ENCODE assay signal across 16 cellular contexts in the genomic region with DNA sequence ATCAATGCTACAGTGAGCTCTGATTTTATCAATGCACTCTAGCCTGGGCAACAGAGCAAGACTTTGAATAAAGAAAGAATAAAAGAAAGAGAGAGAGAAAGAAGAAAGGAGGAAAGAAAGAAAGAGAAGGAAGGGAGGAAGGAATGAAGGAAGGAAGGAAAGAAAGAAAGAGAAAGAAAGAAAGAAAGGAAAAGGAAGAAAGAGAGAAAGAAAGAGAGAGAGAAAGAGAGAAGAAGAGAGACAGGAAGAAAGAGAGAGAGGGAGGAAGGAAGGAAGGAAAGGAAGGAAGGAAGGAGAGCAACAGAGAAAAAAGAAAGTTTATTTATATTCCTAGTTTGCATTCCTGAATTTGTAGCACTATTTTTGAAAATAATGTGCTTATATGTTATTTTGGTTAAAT.
"Had no signal": no experiment of that assay in that cellular context is flagged by ENCODE, and none has a peak within 500 bp of the region (broad histone marks: within the 10 kb centered on the region; RNA-seq: fewer than 3 reads in every experiment).

No MANE protein-coding gene starts in this region.

- H3K27ac ChIP-seq: pancreas, right lobe of liver, upper lobe of left lung had no signal

- H3K4me3 ChIP-seq: adrenal gland, mucosa of descending colon, pancreas, right lobe of liver, upper lobe of left lung had no signal

- H3K4me1 ChIP-seq: adrenal gland, pancreas, right lobe of liver, upper lobe of left lung had no signal

- H3K27me3 ChIP-seq: adrenal gland, pancreas, right lobe of liver, upper lobe of left lung had no signal

- H3K4me1 Mint-ChIP-seq: activated CD4-positive, alpha-beta T cell treated with anti-CD3 and anti-CD28 coated beads, Interleukin-2, amount 10 ng/mL, durations not matched to agents 7 days and 5 days; activated naive CD4-positive, alpha-beta T cell treated with anti-CD3 and anti-CD28 coated beads, Interleukin-2, amount 50 U/mL, for 24 hours; memory B cell had no signal

- H3K27ac Mint-ChIP-seq: activated CD4-positive, alpha-beta T cell treated with anti-CD3 and anti-CD28 coated beads, Interleukin-2, amount 10 ng/mL, durations not matched to agents 7 days and 5 days; activated naive CD4-positive, alpha-beta T cell treated with anti-CD3 and anti-CD28 coated beads, Interleukin-2, amount 50 U/mL, for 24 hours; effector memory CD8-positive, alpha-beta T cell; memory B cell; T-helper 1 cell treated with Interleukin-12 subunit alpha and Interleukin-12 subunit beta and Interleukin-4 antibody, amounts not matched to agents 30 μg/mL and 1 μg/mL, for 36 hours had no signal

- H3K36me3 Mint-ChIP-seq: activated naive CD4-positive, alpha-beta T cell treated with anti-CD3 and anti-CD28 coated beads, Interleukin-2, amount 50 U/mL, for 24 hours; memory B cell; naive thymus-derived CD4-positive, alpha-beta T cell had no signal

- DNase-seq: activated CD4-positive, alpha-beta T cell treated with anti-CD3 and anti-CD28 coated beads, Interleukin-2, amount 10 ng/mL, durations not matched to agents 7 days and 5 days; activated effector memory CD4-positive, alpha-beta T cell treated with anti-CD3 and anti-CD28 coated beads, Interleukin-2, amount 50 U/mL, for 16 hours; activated T-cell treated with anti-CD3 and anti-CD28 coated beads, Interleukin-2, amount 50 U/mL, for 48 hours; adrenal gland; effector memory CD8-positive, alpha-beta T cell; mucosa of descending colon; naive thymus-derived CD4-positive, alpha-beta T cell; pancreas; right lobe of liver; stimulated activated CD4-positive, alpha-beta T cell treated with anti-CD3 and anti-CD28 coated beads, Interleukin-12 subunit alpha, Interleukin-12 subunit beta, amount 100 ng/mL, for 4 hours; stimulated activated CD4-positive, alpha-beta T cell treated with anti-CD3 and anti-CD28 coated beads, Interleukin-2, amount 100 ng/mL, for 24 hours; stimulated activated naive CD8-positive, alpha-beta T cell treated with anti-CD3 and anti-CD28 coated beads, Interleukin-15, Interleukin-2, amounts not matched to agents 100 U/mL and 50 U/mL, for 24 hours had no signal

- ATAC-seq: effector memory CD8-positive, alpha-beta T cell; naive thymus-derived CD4-positive, alpha-beta T cell; pancreas; right lobe of liver; stimulated activated naive CD8-positive, alpha-beta T cell treated with anti-CD3 and anti-CD28 coated beads, Interleukin-15, Interleukin-2, amounts not matched to agents 100 U/mL and 50 U/mL, for 24 hours had no signal

- H3K36me3 ChIP-seq: adrenal gland, pancreas, right lobe of liver, upper lobe of left lung had no signal

- H3K9me3 ChIP-seq: adrenal gland, mucosa of descending colon, pancreas, right lobe of liver, upper lobe of left lung had no signal

- H3K4me3 Mint-ChIP-seq: activated CD4-positive, alpha-beta T cell treated with anti-CD3 and anti-CD28 coated beads, Interleukin-2, amount 10 ng/mL, durations not matched to agents 7 days and 5 days; activated naive CD4-positive, alpha-beta T cell treated with anti-CD3 and anti-CD28 coated beads, Interleukin-2, amount 50 U/mL, for 24 hours; effector memory CD8-positive, alpha-beta T cell; memory B cell; naive thymus-derived CD4-positive, alpha-beta T cell; T-helper 1 cell treated with Interleukin-12 subunit alpha and Interleukin-12 subunit beta and Interleukin-4 antibody, amounts not matched to agents 30 μg/mL and 1 μg/mL, for 36 hours had no signal

- H3K9me3 Mint-ChIP-seq: activated CD4-positive, alpha-beta T cell treated with anti-CD3 and anti-CD28 coated beads, Interleukin-2, amount 10 ng/mL, durations not matched to agents 7 days and 5 days; activated naive CD4-positive, alpha-beta T cell treated with anti-CD3 and anti-CD28 coated beads, Interleukin-2, amount 50 U/mL, for 24 hours; effector memory CD8-positive, alpha-beta T cell; T-helper 1 cell treated with Interleukin-12 subunit alpha and Interleukin-12 subunit beta and Interleukin-4 antibody, amounts not matched to agents 30 μg/mL and 1 μg/mL, for 36 hours had no signal
